ENCODE assay signal across 18 cellular contexts in genomic region chr3:62525276-62525675, GRCh38.
DNase-seq lines count a peak whose midpoint lies in the region; TF ChIP-seq lines count a peak whose summit lies in the region.
"Had no signal": no experiment of that assay in that cellular context is flagged by ENCODE, and none has a peak within 500 bp of the region (broad histone marks: within the 10 kb centered on the region; RNA-seq: fewer than 3 reads in every experiment).

No MANE protein-coding gene starts in this region.

- no peaks in the 10 kb centered on the region for H3K4me1 ChIP-seq in HEK293 (ENCODE audit: control insufficient read depth, insufficient read depth, low read length)
- H3K4me1 ChIP-seq in esophagus muscularis mucosa, result no peaks in the 10 kb centered on the region
- H3K4me1 ChIP-seq: SJCRH30 had no signal

- TF ChIP-seq POLR2A in esophagus muscularis mucosa (IDR thresholded peaks at IDR 0.05; ENCODE audit: low read depth), result no peak

- no peak overlapping the region for H3K4me3 ChIP-seq in HEK293 (ENCODE audit: low read depth, low read length)
- no peak overlapping the region for H3K4me3 ChIP-seq in cardiac fibroblast (replicated peaks in 1 of 2; ENCODE audit: low read depth in 2 of 2, low read length in 2 of 2)
- no peak overlapping the region for H3K4me3 ChIP-seq in esophagus muscularis mucosa
- H3K4me3 ChIP-seq: SJCRH30 had no signal

- H3K27me3 ChIP-seq in esophagus muscularis mucosa, result no peaks in the 10 kb centered on the region
- H3K27me3 ChIP-seq: SJCRH30 had no signal

- H3K4me1 Mint-ChIP-seq in activated CD4-positive, alpha-beta memory T cell treated with anti-CD3 and anti-CD28 coated beads for 36 hours (ENCODE audit: low read depth), result no peaks in the 10 kb centered on the region
- H3K4me1 Mint-ChIP-seq: nephron progenitor cell had no signal

- H3K27ac Mint-ChIP-seq in activated CD4-positive, alpha-beta memory T cell treated with anti-CD3 and anti-CD28 coated beads for 36 hours, result no peak overlapping the region
- H3K27ac Mint-ChIP-seq: nephron progenitor cell; T-helper 2 cell treated with Interferon-gamma antibody and Interleukin-4, amounts not matched to agents 5 μg/mL and 100 μg/mL, for 36 hours had no signal

- 64% methylated on average over 3 of the region's 3 CpGs for WGBS in esophagus muscularis mucosa

- DNase-seq in NCI-H2171 (lab: John Stamatoyannopoulos, UW), result peak; percentile 16
- DNase-seq in cardiac fibroblast (ENCODE audit: low read depth in 2 of 2), result peak; percentile 2 to 5
- peak; percentile 3 for DNase-seq in non-pigmented ciliary epithelial cell (ENCODE audit: low read depth)
- DNase-seq in activated CD4-positive, alpha-beta memory T cell treated with anti-CD3 and anti-CD28 coated beads for 36 hours, result no peak
- no peak for DNase-seq in activated CD4-positive, alpha-beta T cell treated with anti-CD3 and anti-CD28 coated beads, Interleukin-2, amount 50 U/mL, for 1 hour
- no peak for DNase-seq in esophagus muscularis mucosa (ENCODE audit: extremely low spot score)
- DNase-seq: activated effector memory CD4-positive, alpha-beta T cell treated with Interleukin-2 at 50 U/mL for 16 hours; Calu3; effector CD4-positive, alpha-beta T cell; midbrain; NCI-H1694 treated with DMSO at 0.1 percent for 48 hours; NCI-H524 treated with DMSO at 0.1 percent for 48 hours; nephron progenitor cell; SJCRH30; stimulated activated CD8-positive, alpha-beta memory T cell treated with anti-CD3 and anti-CD28 coated beads, Interleukin-4, amount 100 ng/mL, for 48 hours; substantia nigra had no signal

- TF ChIP-seq CTCF in HEK293 (tag by site-specific recombination; IDR thresholded peaks at IDR 0.05), result no peak
- TF ChIP-seq CTCF in cardiac fibroblast (IDR thresholded peaks at IDR 0.05; ENCODE audit: low read depth, low read length), result no peak
- no peak for TF ChIP-seq CTCF in esophagus muscularis mucosa (IDR thresholded peaks at IDR 0.05)

- intact Hi-C loops in activated CD4-positive, alpha-beta memory T cell treated with anti-CD3 and anti-CD28 coated beads for 36 hours (cut with micrococcal nuclease), result no loop called here
- intact Hi-C loops in esophagus muscularis mucosa (cut with DNase I), result no loop called here

- POLR2A ChIA-PET in HEK293 (lab: Yijun Ruan, JAX), result no interaction called here
- POLR2A ChIA-PET in activated CD4-positive, alpha-beta memory T cell treated with anti-CD3 and anti-CD28 coated beads for 36 hours (lab: Charles Lee), result no interaction called here

- H3K27me3 Mint-ChIP-seq in activated CD4-positive, alpha-beta memory T cell treated with anti-CD3 and anti-CD28 coated beads for 36 hours, result no peaks in the 10 kb centered on the region

- no peak overlapping the region for H3K4me3 Mint-ChIP-seq in activated CD4-positive, alpha-beta memory T cell treated with anti-CD3 and anti-CD28 coated beads for 36 hours
- H3K4me3 Mint-ChIP-seq: nephron progenitor cell; T-helper 2 cell treated with Interferon-gamma antibody and Interleukin-4, amounts not matched to agents 5 μg/mL and 100 μg/mL, for 36 hours had no signal

- no peak overlapping the region for H3K27ac ChIP-seq in HEK293 (ENCODE audit: extremely low read depth, low read depth, low read length)
- no peak overlapping the region for H3K27ac ChIP-seq in esophagus muscularis mucosa (replicated peaks in 1 of 4)
- H3K27ac ChIP-seq: SJCRH30 had no signal

- no peaks in the 10 kb centered on the region for H3K9me3 ChIP-seq in HEK293 (ENCODE audit: control insufficient read depth, insufficient read depth, low read depth, low read length)
- H3K9me3 ChIP-seq in esophagus muscularis mucosa, result no peaks in the 10 kb centered on the region
- H3K9me3 ChIP-seq: SJCRH30 had no signal

- CTCF ChIA-PET in HEK293 (lab: Yijun Ruan, JAX), result no interaction called here
- CTCF ChIA-PET in activated CD4-positive, alpha-beta memory T cell treated with anti-CD3 and anti-CD28 coated beads for 36 hours (lab: Charles Lee), result no interaction called here

- H3K36me3 ChIP-seq in HEK293 (ENCODE audit: control insufficient read depth in 2 of 2, insufficient read depth in 1 of 2, low read length in 2 of 2) (no peaks in the 10 kb centered on the region), esophagus muscularis mucosa (no peaks in the 10 kb centered on the region)
- H3K36me3 ChIP-seq: SJCRH30 had no signal

- no peaks in the 10 kb centered on the region for H3K9me3 Mint-ChIP-seq in activated CD4-positive, alpha-beta memory T cell treated with anti-CD3 and anti-CD28 coated beads for 36 hours
- H3K9me3 Mint-ChIP-seq: nephron progenitor cell; T-helper 2 cell treated with Interferon-gamma antibody and Interleukin-4, amounts not matched to agents 5 μg/mL and 100 μg/mL, for 36 hours had no signal

- no peak for TF ChIP-seq EP300 in esophagus muscularis mucosa (IDR thresholded peaks at IDR 0.05)

- no peaks in the 10 kb centered on the region for H3K36me3 Mint-ChIP-seq in activated CD4-positive, alpha-beta memory T cell treated with anti-CD3 and anti-CD28 coated beads for 36 hours

TF ChIP-seq in HEK293, 187 proteins besides CTCF, POLR2A, EP300 and RAD21:
- TF ChIP-seq ELK4 (IDR thresholded peaks at IDR 0.05; ENCODE audit: borderline replicate concordance, low read depth, low read length) (no peak), ZNF692 (tag by site-specific recombination; IDR thresholded peaks at IDR 0.05) (no peak), KLF9 (tag by site-specific recombination; IDR thresholded peaks at IDR 0.05; ENCODE audit: low read depth) (no peak), ZNF114 (tag by site-specific recombination; IDR thresholded peaks at IDR 0.05) (0 out of 2 replicates have a peak, but pooled peaks have one; percentile 14)
TF ChIP-seq in HEK293: peak in this region for 1.

Comparison
In these comparisons a context has a peak if more than half of its experiments do, and no peak if none do; other contexts are left out.
1. DNase-seq: peak in NCI-H2171 (single experiment), cardiac fibroblast (2 of 2) and non-pigmented ciliary epithelial cell (single experiment); none in activated CD4-positive, alpha-beta memory T cell treated with anti-CD3 and anti-CD28 coated beads for 36 hours (single experiment), activated CD4-positive, alpha-beta T cell treated with anti-CD3 and anti-CD28 coated beads, Interleukin-2, amount 50 U/mL, for 1 hour (single experiment) and esophagus muscularis mucosa (single experiment).